Comparison of ENCODE assay signal across 7 cellular contexts in genomic region chr16:29620591-29620990, GRCh38. TPM values are rescaled to one million over a fixed set of nuclear protein-coding genes. Genes with fewer than 3 reads are reported as not detected.
DNase-seq lines count a peak whose midpoint lies in the region; TF ChIP-seq lines count a peak whose summit lies in the region.
"Not testable (repeated sequence)": the region's sequence is repeated elsewhere in the genome, so short reads cannot be mapped to it uniquely, and the experiment has no call there.

No MANE protein-coding gene starts in this region.

- H3K56ac ChIP-seq in H9 (ENCODE audit: insufficient read length, low read depth, low read length) = not testable (repeated sequence)

- H2BK5ac ChIP-seq in H9 (ENCODE audit: insufficient read length, low read length) = not testable (repeated sequence)

- POLR2A ChIA-PET in activated CD4-positive, alpha-beta T cell treated with anti-CD3 and anti-CD28 coated beads, Interleukin-2, amount 10 ng/mL, durations not matched to agents 7 days and 5 days (lab: Charles Lee) = not testable (repeated sequence)

- H4K5ac ChIP-seq in H9 (ENCODE audit: insufficient read length, low read depth, low read length) = not testable (repeated sequence)

- not testable (repeated sequence) for H3K36me3 Mint-ChIP-seq in H9 (ENCODE audit: insufficient read depth in 1 of 3, low read depth in 3 of 3); activated CD4-positive, alpha-beta T cell treated with anti-CD3 and anti-CD28 coated beads, Interleukin-2, amount 10 ng/mL, durations not matched to agents 7 days and 5 days (ENCODE audit: low read depth)

- not testable (repeated sequence) for H3K23me2 ChIP-seq in H9 (ENCODE audit: insufficient read length, low read depth, low read length, poor library complexity, severe bottlenecking)

- WGBS in H9 (ENCODE audit: extremely low coverage, insufficient read length, low lambda C conversion rate) = no CpG with 5 or more reads among the region's 6 CpGs

- CTCF ChIA-PET in activated CD4-positive, alpha-beta T cell treated with anti-CD3 and anti-CD28 coated beads, Interleukin-2, amount 10 ng/mL, durations not matched to agents 7 days and 5 days (lab: Charles Lee) = not testable (repeated sequence)

- not testable (repeated sequence) for H2BK20ac ChIP-seq in H9 (ENCODE audit: low read depth, low read length, poor library complexity, severe bottlenecking)

- not testable (repeated sequence) for H3K27me3 ChIP-seq in H9 (ENCODE audit: insufficient read depth, low read length); OCI-LY3 (ENCODE audit: low read depth, low read length); left ventricle myocardium inferior (ENCODE audit: low read depth)

- H3K79me1 ChIP-seq in H9 (ENCODE audit: insufficient read depth, low read depth, low read length, poor library complexity, severe bottlenecking) = not testable (repeated sequence)

- not testable (repeated sequence) for H3K27me3 Mint-ChIP-seq in H9 (ENCODE audit: low read depth); activated CD4-positive, alpha-beta T cell treated with anti-CD3 and anti-CD28 coated beads, Interleukin-2, amount 10 ng/mL, durations not matched to agents 7 days and 5 days

- H3K4ac ChIP-seq in H9 (ENCODE audit: low read depth, low read length) = not testable (repeated sequence)

- H3K23ac ChIP-seq in H9 (ENCODE audit: insufficient read length, low read depth, low read length) = not testable (repeated sequence)

- H2BK120ac ChIP-seq in H9 (ENCODE audit: low read depth, low read length, poor library complexity, severe bottlenecking) = not testable (repeated sequence)

- H2AK5ac ChIP-seq in H9 (ENCODE audit: insufficient read length, low read length) = not testable (repeated sequence)

- H3T11ph ChIP-seq in H9 (ENCODE audit: low read length) = not testable (repeated sequence)

- not testable (repeated sequence) for H3K27ac Mint-ChIP-seq in H9; activated CD4-positive, alpha-beta T cell treated with anti-CD3 and anti-CD28 coated beads, Interleukin-2, amount 10 ng/mL, durations not matched to agents 7 days and 5 days

- not testable (repeated sequence) for H3K4me1 Mint-ChIP-seq in H9; activated CD4-positive, alpha-beta T cell treated with anti-CD3 and anti-CD28 coated beads, Interleukin-2, amount 10 ng/mL, durations not matched to agents 7 days and 5 days

- not testable (repeated sequence) for H3K9me3 ChIP-seq in H9 (ENCODE audit: control insufficient read depth, low read depth, low read length); OCI-LY3 (ENCODE audit: insufficient read depth, low read length); left ventricle myocardium inferior (replicated peaks)

- not testable (repeated sequence) for H4K8ac ChIP-seq in H9 (replicated peaks; ENCODE audit: insufficient read length, low read depth, low read length)

- not testable (repeated sequence) for H2BK12ac ChIP-seq in H9 (ENCODE audit: insufficient read length, low read depth, low read length)

- H3K4me1 ChIP-seq in H9 (ENCODE audit: insufficient read depth, low read length); OCI-LY3 (ENCODE audit: low read length); left ventricle myocardium inferior: not testable (repeated sequence)

- H3K4me3 Mint-ChIP-seq in H9; activated CD4-positive, alpha-beta T cell treated with anti-CD3 and anti-CD28 coated beads, Interleukin-2, amount 10 ng/mL, durations not matched to agents 7 days and 5 days: not testable (repeated sequence)

- H3K36me3 ChIP-seq in OCI-LY3 (replicated peaks; ENCODE audit: low read depth, low read length); left ventricle myocardium inferior: not testable (repeated sequence)

- not testable (repeated sequence) for H3K4me2 ChIP-seq in H9 (ENCODE audit: insufficient read depth, insufficient read length, low read length); OCI-LY3 (ENCODE audit: low read length)

- peak; percentile 74 for TF ChIP-seq CTCF in H9 (conservative IDR thresholded peaks at IDR 0.05)
- TF ChIP-seq CTCF in OCI-LY3 (IDR thresholded peaks at IDR 0.05; ENCODE audit: low read depth, low read length) = peak; percentile 23
- peak; percentile 27 for TF ChIP-seq CTCF in left ventricle myocardium inferior (IDR thresholded peaks at IDR 0.05; ENCODE audit: borderline replicate concordance)

- intact Hi-C loops in left ventricle myocardium inferior (cut with micrococcal nuclease); posterior vena cava (cut with DNase I): not testable (repeated sequence)

- H3K79me2 ChIP-seq in H9 (ENCODE audit: insufficient read depth, low read length); OCI-LY3 (ENCODE audit: low read length): not testable (repeated sequence)

- not testable (repeated sequence) for H2BK15ac ChIP-seq in H9 (ENCODE audit: low read depth, low read length)

- not testable (repeated sequence) for H4K20me1 ChIP-seq in H9 (ENCODE audit: control insufficient read depth, insufficient read depth, insufficient read length); OCI-LY3 (ENCODE audit: insufficient read depth, low read length)

- not testable (repeated sequence) for H3K9me3 Mint-ChIP-seq in H9; activated CD4-positive, alpha-beta T cell treated with anti-CD3 and anti-CD28 coated beads, Interleukin-2, amount 10 ng/mL, durations not matched to agents 7 days and 5 days

- not testable (repeated sequence) for H3K4me3 ChIP-seq in OCI-LY3 (ENCODE audit: low read length); left ventricle myocardium inferior

- not testable (repeated sequence) for H3K18ac ChIP-seq in H9 (ENCODE audit: insufficient read length, low read depth, low read length)

- H3K14ac ChIP-seq in H9 (ENCODE audit: insufficient read depth, low read length) = not testable (repeated sequence)

- H3K27ac ChIP-seq in H9 (ENCODE audit: insufficient read length, low read depth, low read length); OCI-LY3 (ENCODE audit: low read length); left ventricle myocardium inferior (replicated peaks): not testable (repeated sequence)

- DNase-seq in D341Med (ENCODE audit: low spot score) (peak; percentile 45), H9 (peak; percentile 64), amniotic epithelial cell (ENCODE audit: low read depth) (peak; percentile 21), posterior vena cava (ENCODE audit: low spot score) (peak; percentile 67)
- peak; percentile 38 for DNase-seq in activated CD4-positive, alpha-beta T cell treated with anti-CD3 and anti-CD28 coated beads, Interleukin-2, amount 10 ng/mL, durations not matched to agents 7 days and 5 days
- DNase-seq in left ventricle myocardium inferior = not testable (repeated sequence)

- not testable (repeated sequence) for H3K9ac ChIP-seq in H9 (ENCODE audit: extremely low read depth, insufficient read length, low read length); OCI-LY3 (ENCODE audit: low read length)

- not testable (repeated sequence) for H4K91ac ChIP-seq in H9 (ENCODE audit: insufficient read length, low read depth, low read length)

- H2AFZ ChIP-seq in H9 (ENCODE audit: low read length); OCI-LY3 (ENCODE audit: low read depth, low read length): not testable (repeated sequence)

RNA-seq across cellular contexts. Expression of gene SPN, which starts 42.5 kb away (rescaled TPM):
- 0.77 and 1.1 TPM in 2 replicates for total RNA-seq in H9 (2021)
- 100 to 1,000 TPM; 351 to 357 TPM for total RNA-seq in activated CD4-positive, alpha-beta T cell treated with anti-CD3 and anti-CD28 coated beads, Interleukin-2, amount 10 ng/mL, durations not matched to agents 7 days and 5 days
- 1.3 TPM for total RNA-seq in left ventricle myocardium inferior
- 1 to 10 TPM; 2.2 to 3.7 TPM for total RNA-seq in posterior vena cava

RNA-seq across cellular contexts. Expression of gene QPRT, which starts 58.4 kb away (rescaled TPM):
- total RNA-seq in H9 (2021) (107 TPM in 2 replicates), left ventricle myocardium inferior (20.8 TPM), posterior vena cava (1 to 10 TPM; 1.7 to 7.4 TPM)
- total RNA-seq in activated CD4-positive, alpha-beta T cell treated with anti-CD3 and anti-CD28 coated beads, Interleukin-2, amount 10 ng/mL, durations not matched to agents 7 days and 5 days = 1 to 10 TPM; 3.9 to 4.8 TPM

Comparison
In these comparisons a context has a peak if more than half of its experiments do, and no peak if none do; other contexts are left out.
1. CTCF ChIP-seq: peak in every context shown above with its lines; median percentile 74 in H9; 27 in left ventricle myocardium inferior; 23 in OCI-LY3.
2. RNA of gene SPN, which starts 42.5 kb away (total RNA-seq): 351 to 357 TPM in activated CD4-positive, alpha-beta T cell treated with anti-CD3 and anti-CD28 coated beads, Interleukin-2, amount 10 ng/mL, durations not matched to agents 7 days and 5 days; 2.2 to 3.7 TPM in posterior vena cava, 1.3 TPM in left ventricle myocardium inferior (single experiment) and 0.77 to 1.1 TPM in H9; every median in the first group is over 10 times any median in the second.